ENCODE assay signal across 18 cellular contexts in genomic region chr11:64656797-64657196, GRCh38.
A peak's percentile ranks its signal among the peaks of the same experiment; 100 is the strongest.
DNase-seq lines count a peak whose midpoint lies in the region; ATAC-seq and TF ChIP-seq lines count a peak whose summit lies in the region.
"Had no signal": no experiment of that assay in that cellular context is flagged by ENCODE, and none has a peak within 500 bp of the region (broad histone marks: within the 10 kb centered on the region; RNA-seq: fewer than 3 reads in every experiment).

No MANE protein-coding gene starts in this region.

- H3K4me3 ChIP-seq in HEK293 (ENCODE audit: low read depth, low read length) (no peak overlapping the region), WERI-Rb-1 (ENCODE audit: low read depth, low read length) (no peak overlapping the region)
- H3K4me3 ChIP-seq: GM12878, lower lobe of right lung had no signal

- H3K4me1 ChIP-seq in HEK293 (ENCODE audit: control insufficient read depth, insufficient read depth, low read length), result no peaks in the 10 kb centered on the region

- H3K27me3 ChIP-seq in WERI-Rb-1 (ENCODE audit: insufficient read depth, low read depth, severe bottlenecking), result no peaks in the 10 kb centered on the region

- CTCF ChIA-PET in HEK293 (lab: Yijun Ruan, JAX), result interaction anchor here (0.8 to 9.8 kb wide), 2 partner anchors 168 to 207 kb away, joined by 3 to 90 read pairs; no protein-coding TSS in a partner anchor

- ATAC-seq in GM18511 (IDR thresholded peaks at IDR 0.05; ENCODE audit: unreplicated experiment), result no peak
- ATAC-seq: activated T-helper 17 cell treated with anti-CD3 and anti-CD28 coated beads, Interleukin-2, amount 50 U/mL, for 72 hours; GM12878; lower lobe of right lung; naive thymus-derived CD8-positive, alpha-beta T cell; Panc1; stimulated activated naive CD8-positive, alpha-beta T cell treated with anti-CD3 and anti-CD28 coated beads, Interleukin-15, Interleukin-2, amounts not matched to agents 100 U/mL and 50 U/mL, for 24 hours had no signal

- POLR2A ChIA-PET in HEK293 (lab: Yijun Ruan, JAX), result no interaction called here

- H3K27ac ChIP-seq in HEK293 (ENCODE audit: extremely low read depth, low read depth, low read length) (no peak overlapping the region), WERI-Rb-1 (no peak overlapping the region)
- H3K27ac ChIP-seq: lower lobe of right lung had no signal

- DNase-seq in 8988T (peak; percentile 75), WERI-Rb-1 (peak; percentile 63), left kidney (ENCODE audit: low read depth, low spot score) (peak; percentile 51), NCI-H524 treated with DMSO at 0.1 percent for 48 hours (lab: John Stamatoyannopoulos, UW) (no peak)
- DNase-seq in activated naive CD4-positive, alpha-beta T cell treated with Interleukin-2 at 50 U/mL for 16 hours, result no peak
- no peak for DNase-seq in activated CD8-positive, alpha-beta memory T cell treated with anti-CD3 and anti-CD28 coated beads, Interleukin-2, amount 50 U/mL, for 48 hours
- DNase-seq: immature natural killer cell; lower lobe of right lung; naive thymus-derived CD8-positive, alpha-beta T cell; NCI-H187; NCI-H526; stimulated activated CD4-positive, alpha-beta T cell treated with anti-CD3 and anti-CD28 coated beads, Interleukin-15, amount 100 ng/mL, for 24 hours; stimulated activated naive CD8-positive, alpha-beta T cell treated with anti-CD3 and anti-CD28 coated beads, Interleukin-15, Interleukin-2, amounts not matched to agents 100 U/mL and 50 U/mL, for 24 hours had no signal

- H3K36me3 ChIP-seq in HEK293 (ENCODE audit: control insufficient read depth in 2 of 2, insufficient read depth in 1 of 2, low read length in 2 of 2), result no peaks in the 10 kb centered on the region
- H3K36me3 ChIP-seq in WERI-Rb-1, result no peaks in the 10 kb centered on the region
- H3K36me3 ChIP-seq: lower lobe of right lung had no signal

- TF ChIP-seq CTCF in HEK293 (tag by site-specific recombination; IDR thresholded peaks at IDR 0.05), result peak; percentile 26; the same call in 1 of the 2 replicates
- peak; percentile 67 for TF ChIP-seq CTCF in WERI-Rb-1 (IDR thresholded peaks at IDR 0.05; ENCODE audit: low read depth, low read length)

- H3K9me3 ChIP-seq in HEK293 (ENCODE audit: control insufficient read depth, insufficient read depth, low read depth, low read length) (no peaks in the 10 kb centered on the region), WERI-Rb-1 (ENCODE audit: severe bottlenecking) (no peaks in the 10 kb centered on the region)
- H3K9me3 ChIP-seq: lower lobe of right lung had no signal

TF ChIP-seq in HEK293, 187 proteins besides CTCF, POLR2A, EP300 and RAD21 (continues in another document):
- TF ChIP-seq ZNF571 (tag by site-specific recombination; IDR thresholded peaks at IDR 0.05) (no peak), ZBTB26 (tag by site-specific recombination; optimal IDR thresholded peaks at IDR 0.05) (no peak), ZNF335 (tag by site-specific recombination; conservative IDR thresholded peaks at IDR 0.05) (no peak), ZNF350 (tag by site-specific recombination; IDR thresholded peaks at IDR 0.05) (no peak), HIC1 (tag by site-specific recombination; IDR thresholded peaks at IDR 0.05) (no peak), ZNF114 (tag by site-specific recombination; IDR thresholded peaks at IDR 0.05) (no peak), ZEB2 (tag by site-specific recombination; IDR thresholded peaks at IDR 0.05) (no peak)
- TF ChIP-seq, protein P1, sequence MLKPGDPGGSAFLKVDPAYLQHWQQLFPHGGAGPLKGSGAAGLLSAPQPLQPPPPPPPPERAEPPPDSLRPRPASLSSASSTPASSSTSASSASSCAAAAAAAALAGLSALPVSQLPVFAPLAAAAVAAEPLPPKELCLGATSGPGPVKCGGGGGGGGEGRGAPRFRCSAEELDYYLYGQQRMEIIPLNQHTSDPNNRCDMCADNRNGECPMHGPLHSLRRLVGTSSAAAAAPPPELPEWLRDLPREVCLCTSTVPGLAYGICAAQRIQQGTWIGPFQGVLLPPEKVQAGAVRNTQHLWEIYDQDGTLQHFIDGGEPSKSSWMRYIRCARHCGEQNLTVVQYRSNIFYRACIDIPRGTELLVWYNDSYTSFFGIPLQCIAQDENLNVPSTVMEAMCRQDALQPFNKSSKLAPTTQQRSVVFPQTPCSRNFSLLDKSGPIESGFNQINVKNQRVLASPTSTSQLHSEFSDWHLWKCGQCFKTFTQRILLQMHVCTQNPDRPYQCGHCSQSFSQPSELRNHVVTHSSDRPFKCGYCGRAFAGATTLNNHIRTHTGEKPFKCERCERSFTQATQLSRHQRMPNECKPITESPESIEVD (tag by site-specific recombination; IDR thresholded peaks at IDR 0.05), result no peak
- TF ChIP-seq, protein P2, sequence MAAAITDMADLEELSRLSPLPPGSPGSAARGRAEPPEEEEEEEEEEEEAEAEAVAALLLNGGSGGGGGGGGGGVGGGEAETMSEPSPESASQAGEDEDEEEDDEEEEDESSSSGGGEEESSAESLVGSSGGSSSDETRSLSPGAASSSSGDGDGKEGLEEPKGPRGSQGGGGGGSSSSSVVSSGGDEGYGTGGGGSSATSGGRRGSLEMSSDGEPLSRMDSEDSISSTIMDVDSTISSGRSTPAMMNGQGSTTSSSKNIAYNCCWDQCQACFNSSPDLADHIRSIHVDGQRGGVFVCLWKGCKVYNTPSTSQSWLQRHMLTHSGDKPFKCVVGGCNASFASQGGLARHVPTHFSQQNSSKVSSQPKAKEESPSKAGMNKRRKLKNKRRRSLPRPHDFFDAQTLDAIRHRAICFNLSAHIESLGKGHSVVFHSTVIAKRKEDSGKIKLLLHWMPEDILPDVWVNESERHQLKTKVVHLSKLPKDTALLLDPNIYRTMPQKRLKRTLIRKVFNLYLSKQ (tag by site-specific recombination; IDR thresholded peaks at IDR 0.05; ENCODE audit: borderline replicate concordance), result no peak
- TF ChIP-seq, protein P3, sequence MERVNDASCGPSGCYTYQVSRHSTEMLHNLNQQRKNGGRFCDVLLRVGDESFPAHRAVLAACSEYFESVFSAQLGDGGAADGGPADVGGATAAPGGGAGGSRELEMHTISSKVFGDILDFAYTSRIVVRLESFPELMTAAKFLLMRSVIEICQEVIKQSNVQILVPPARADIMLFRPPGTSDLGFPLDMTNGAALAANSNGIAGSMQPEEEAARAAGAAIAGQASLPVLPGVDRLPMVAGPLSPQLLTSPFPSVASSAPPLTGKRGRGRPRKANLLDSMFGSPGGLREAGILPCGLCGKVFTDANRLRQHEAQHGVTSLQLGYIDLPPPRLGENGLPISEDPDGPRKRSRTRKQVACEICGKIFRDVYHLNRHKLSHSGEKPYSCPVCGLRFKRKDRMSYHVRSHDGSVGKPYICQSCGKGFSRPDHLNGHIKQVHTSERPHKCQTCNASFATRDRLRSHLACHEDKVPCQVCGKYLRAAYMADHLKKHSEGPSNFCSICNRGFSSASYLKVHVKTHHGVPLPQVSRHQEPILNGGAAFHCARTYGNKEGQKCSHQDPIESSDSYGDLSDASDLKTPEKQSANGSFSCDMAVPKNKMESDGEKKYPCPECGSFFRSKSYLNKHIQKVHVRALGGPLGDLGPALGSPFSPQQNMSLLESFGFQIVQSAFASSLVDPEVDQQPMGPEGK (tag by site-specific recombination; IDR thresholded peaks at IDR 0.05), result no peak
- TF ChIP-seq, protein P4, sequence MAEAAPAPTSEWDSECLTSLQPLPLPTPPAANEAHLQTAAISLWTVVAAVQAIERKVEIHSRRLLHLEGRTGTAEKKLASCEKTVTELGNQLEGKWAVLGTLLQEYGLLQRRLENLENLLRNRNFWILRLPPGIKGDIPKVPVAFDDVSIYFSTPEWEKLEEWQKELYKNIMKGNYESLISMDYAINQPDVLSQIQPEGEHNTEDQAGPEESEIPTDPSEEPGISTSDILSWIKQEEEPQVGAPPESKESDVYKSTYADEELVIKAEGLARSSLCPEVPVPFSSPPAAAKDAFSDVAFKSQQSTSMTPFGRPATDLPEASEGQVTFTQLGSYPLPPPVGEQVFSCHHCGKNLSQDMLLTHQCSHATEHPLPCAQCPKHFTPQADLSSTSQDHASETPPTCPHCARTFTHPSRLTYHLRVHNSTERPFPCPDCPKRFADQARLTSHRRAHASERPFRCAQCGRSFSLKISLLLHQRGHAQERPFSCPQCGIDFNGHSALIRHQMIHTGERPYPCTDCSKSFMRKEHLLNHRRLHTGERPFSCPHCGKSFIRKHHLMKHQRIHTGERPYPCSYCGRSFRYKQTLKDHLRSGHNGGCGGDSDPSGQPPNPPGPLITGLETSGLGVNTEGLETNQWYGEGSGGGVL (tag by site-specific recombination; IDR thresholded peaks at IDR 0.05), result no peak

Comparison
In these comparisons a context has a peak if more than half of its experiments do, and no peak if none do; other contexts are left out.
1. DNase-seq: peak in 8988T (single experiment), WERI-Rb-1 (single experiment) and left kidney (single experiment); none in NCI-H524 treated with DMSO at 0.1 percent for 48 hours (single experiment), activated naive CD4-positive, alpha-beta T cell treated with Interleukin-2 at 50 U/mL for 16 hours (single experiment) and activated CD8-positive, alpha-beta memory T cell treated with anti-CD3 and anti-CD28 coated beads, Interleukin-2, amount 50 U/mL, for 48 hours (single experiment).